ENCODE assay signal across 8 cellular contexts in the genomic region with DNA sequence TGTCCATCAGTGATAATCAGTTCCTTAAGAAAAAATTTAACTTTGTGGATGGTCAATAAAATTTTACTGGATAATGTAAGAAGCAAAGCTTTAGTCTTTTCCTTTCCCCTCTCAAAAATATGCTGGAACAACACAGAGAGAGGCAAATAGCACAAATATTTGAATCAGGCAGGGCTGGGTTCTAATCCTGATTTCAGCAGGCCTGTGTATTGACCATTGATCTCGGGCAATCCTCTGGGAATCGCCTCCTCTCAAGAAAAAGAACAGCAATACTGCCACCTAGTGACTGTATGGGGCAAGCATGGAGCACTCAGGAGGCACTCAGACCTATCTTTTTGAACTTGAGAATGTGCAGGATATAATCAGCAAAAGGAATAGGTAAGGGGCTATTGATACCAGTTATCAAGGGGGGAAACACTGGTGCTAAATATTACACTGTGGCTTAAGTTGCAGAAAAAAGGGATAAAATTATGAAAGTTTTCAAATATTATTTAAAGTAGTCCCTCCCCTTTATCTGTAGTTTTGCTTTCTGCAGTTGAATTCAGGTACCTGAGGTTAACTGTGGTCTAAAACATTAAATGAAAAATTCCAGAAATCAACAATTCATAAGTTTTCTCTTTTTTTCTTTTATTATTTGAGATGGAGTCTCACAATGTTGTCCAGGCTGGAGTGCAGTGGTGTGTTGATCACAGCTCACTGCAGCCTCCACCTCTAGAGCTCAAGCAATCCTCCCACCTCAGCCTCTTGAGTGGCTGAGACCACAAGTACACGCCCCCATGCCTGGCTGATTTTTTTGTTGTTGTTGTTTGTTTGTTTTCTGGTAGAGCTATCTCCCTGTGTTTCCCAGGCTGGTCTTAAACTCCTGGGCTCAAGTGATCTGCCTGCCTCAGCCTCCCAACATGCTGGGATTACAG.
DNase-seq lines count a peak whose midpoint lies in the region; ATAC-seq and TF ChIP-seq lines count a peak whose summit lies in the region.

No MANE protein-coding gene starts in this region.

- H3K27ac ChIP-seq in OCI-LY7 (ENCODE audit: low read depth, low read length, poor library complexity, severe bottlenecking): no peak overlapping the region
- H3K27ac ChIP-seq in heart right ventricle: no peak overlapping the region

- H3K36me3 ChIP-seq in OCI-LY7 (ENCODE audit: insufficient read depth, low read length): no peaks in the 10 kb centered on the region
- no peaks in the 10 kb centered on the region for H3K36me3 ChIP-seq in heart right ventricle

- peak; percentile 95 for TF ChIP-seq CTCF in OCI-LY7 (conservative IDR thresholded peaks at IDR 0.05; ENCODE audit: low read length)
- TF ChIP-seq CTCF in heart right ventricle (IDR thresholded peaks at IDR 0.05): peak; percentile 64 to 89 (median 84)

- H3K27ac Mint-ChIP-seq in activated CD8-positive, alpha-beta memory T cell treated with anti-CD3 and anti-CD28 coated beads, Interleukin-2, amount 10 ng/mL, durations not matched to agents 7 days and 5 days: no peak overlapping the region
- no peak overlapping the region for H3K27ac Mint-ChIP-seq in activated naive CD8-positive, alpha-beta T cell treated with anti-CD3 and anti-CD28 coated beads, Interleukin-2, amount 50 U/mL, for 24 hours

- peak; percentile 59 for DNase-seq in activated CD8-positive, alpha-beta memory T cell treated with anti-CD3 and anti-CD28 coated beads, Interleukin-2, amount 10 ng/mL, durations not matched to agents 7 days and 5 days
- DNase-seq in activated CD8-positive, alpha-beta memory T cell treated with anti-CD3 and anti-CD28 coated beads, Interleukin-2, amount 50 U/mL, for 4 hours: no peak
- DNase-seq in OCI-LY7 (ENCODE audit: low spot score) (peak; percentile 71), heart right ventricle (peak in 1 of 2 donors; percentile 72), renal cortical epithelial cell (ENCODE audit: low read depth) (peak; percentile 67), GM19240 (ENCODE audit: insufficient read length, low spot score) (no peak)
- peak; percentile 39 for DNase-seq in activated naive CD8-positive, alpha-beta T cell treated with anti-CD3 and anti-CD28 coated beads, Interleukin-2, amount 50 U/mL, for 24 hours

- peak; percentile 71 for TF ChIP-seq RAD21 in Ishikawa (IDR thresholded peaks at IDR 0.05; ENCODE audit: low read depth)

- H3K9me3 ChIP-seq in OCI-LY7 (ENCODE audit: low read length) (no peaks in the 10 kb centered on the region), heart right ventricle (no peaks in the 10 kb centered on the region)

- 13 to 22% methylated on average over 3 of the region's 3 CpGs for WGBS in heart right ventricle, 2 donors

- peaks cover 16% of the 10 kb centered on the region for H3K4me1 ChIP-seq in OCI-LY7 (ENCODE audit: insufficient read depth, low read length, poor library complexity, severe bottlenecking)
- peaks cover 0 to 40% (median 9%) of the 10 kb centered on the region in 9 donors for H3K4me1 ChIP-seq in heart right ventricle

- intact Hi-C loops in OCI-LY7 (cut with micrococcal nuclease; ENCODE audit: unreplicated experiment): loop anchor here (1.0 to 2.0 kb wide), 2 partner anchors 162 to 475 kb away; no protein-coding TSS in a partner anchor
- intact Hi-C loops in heart right ventricle (cut with DNase I): loop anchor here in 9 of 10 donors (1.0 to 10.0 kb wide), 10 partner anchors 101 to 479 kb away; no protein-coding TSS in a partner anchor

- no peak overlapping the region for H3K4me3 Mint-ChIP-seq in activated CD8-positive, alpha-beta memory T cell treated with anti-CD3 and anti-CD28 coated beads, Interleukin-2, amount 10 ng/mL, durations not matched to agents 7 days and 5 days
- no peak overlapping the region for H3K4me3 Mint-ChIP-seq in activated naive CD8-positive, alpha-beta T cell treated with anti-CD3 and anti-CD28 coated beads, Interleukin-2, amount 50 U/mL, for 24 hours

- peaks cover 39% of the 10 kb centered on the region for H3K4me1 Mint-ChIP-seq in activated CD8-positive, alpha-beta memory T cell treated with anti-CD3 and anti-CD28 coated beads, Interleukin-2, amount 10 ng/mL, durations not matched to agents 7 days and 5 days
- H3K4me1 Mint-ChIP-seq in activated naive CD8-positive, alpha-beta T cell treated with anti-CD3 and anti-CD28 coated beads, Interleukin-2, amount 50 U/mL, for 24 hours: peaks cover 38% of the 10 kb centered on the region

- H3K27me3 ChIP-seq in heart right ventricle: no peaks in the 10 kb centered on the region

- H3K9me3 Mint-ChIP-seq in activated CD8-positive, alpha-beta memory T cell treated with anti-CD3 and anti-CD28 coated beads, Interleukin-2, amount 10 ng/mL, durations not matched to agents 7 days and 5 days (ENCODE audit: low read depth): no peaks in the 10 kb centered on the region
- H3K9me3 Mint-ChIP-seq in activated naive CD8-positive, alpha-beta T cell treated with anti-CD3 and anti-CD28 coated beads, Interleukin-2, amount 50 U/mL, for 24 hours: no peaks in the 10 kb centered on the region

- POLR2A ChIA-PET in OCI-LY7 (lab: Charles Lee): interaction anchor here (0.9 kb wide), 1 partner anchor 176 kb away, joined by 3 read pairs; no protein-coding TSS in a partner anchor

- no peaks in the 10 kb centered on the region for H3K36me3 Mint-ChIP-seq in activated CD8-positive, alpha-beta memory T cell treated with anti-CD3 and anti-CD28 coated beads, Interleukin-2, amount 10 ng/mL, durations not matched to agents 7 days and 5 days
- H3K36me3 Mint-ChIP-seq in activated naive CD8-positive, alpha-beta T cell treated with anti-CD3 and anti-CD28 coated beads, Interleukin-2, amount 50 U/mL, for 24 hours (ENCODE audit: low read depth): no peaks in the 10 kb centered on the region

- no peak for ATAC-seq in activated CD8-positive, alpha-beta memory T cell treated with anti-CD3 and anti-CD28 coated beads, Interleukin-2, amount 10 ng/mL, durations not matched to agents 7 days and 5 days
- ATAC-seq in activated naive CD8-positive, alpha-beta T cell treated with anti-CD3 and anti-CD28 coated beads, Interleukin-2, amount 50 U/mL, for 24 hours: no peak
- ATAC-seq in heart right ventricle: peak in 7 of 8 donors; percentile 25 to 71 (median 39)

- TF ChIP-seq EP300 in Ishikawa (IDR thresholded peaks at IDR 0.05; ENCODE audit: borderline replicate concordance): no peak

- CTCF ChIA-PET in activated CD8-positive, alpha-beta memory T cell treated with anti-CD3 and anti-CD28 coated beads, Interleukin-2, amount 10 ng/mL, durations not matched to agents 7 days and 5 days (lab: Charles Lee): interaction anchor here (0.9 to 3.6 kb wide), 14 partner anchors 8 to 773 kb away, joined by 3 to 49 read pairs (median 3); partner anchors contain the start of gene CCDC28A
- CTCF ChIA-PET in OCI-LY7 (lab: Charles Lee; ENCODE audit: unreplicated experiment): interaction anchor here (0.5 kb wide), 1 partner anchor 620 kb away, joined by 4 read pairs; no protein-coding TSS in a partner anchor

- H3K4me3 ChIP-seq in OCI-LY7 (ENCODE audit: low read depth, low read length, poor library complexity, severe bottlenecking) (no peak overlapping the region), heart right ventricle (no peak overlapping the region)

- BruUV-seq in OCI-LY7 (replicated peaks; lab: Mats Ljungman, UMichigan): no TSS peak

- no peak overlapping the region for H3K4me2 ChIP-seq in OCI-LY7 (ENCODE audit: low read length)

- H4K20me1 ChIP-seq in OCI-LY7 (ENCODE audit: insufficient read depth, low read length): no peaks in the 10 kb centered on the region

- no peaks in the 10 kb centered on the region for H3K79me2 ChIP-seq in OCI-LY7 (ENCODE audit: insufficient read depth, low read depth, low read length)

- H2AFZ ChIP-seq in OCI-LY7 (ENCODE audit: low read length): no peak overlapping the region

- H3K9me2 ChIP-seq in OCI-LY7 (ENCODE audit: insufficient read depth, low read length): no peaks in the 10 kb centered on the region

- H3K27me3 Mint-ChIP-seq in activated CD8-positive, alpha-beta memory T cell treated with anti-CD3 and anti-CD28 coated beads, Interleukin-2, amount 10 ng/mL, durations not matched to agents 7 days and 5 days: peaks cover 3% of the 10 kb centered on the region
- H3K27me3 Mint-ChIP-seq in activated naive CD8-positive, alpha-beta T cell treated with anti-CD3 and anti-CD28 coated beads, Interleukin-2, amount 50 U/mL, for 24 hours: no peaks in the 10 kb centered on the region

TF ChIP-seq in Ishikawa, 13 proteins besides CTCF, POLR2A, EP300 and RAD21 (continues in another document):
- TF ChIP-seq ZBTB7A (IDR thresholded peaks at IDR 0.05; ENCODE audit: low read depth) (no peak), EGR1 (IDR thresholded peaks at IDR 0.05) (no peak), TEAD4 (IDR thresholded peaks at IDR 0.05) (no peak), CEBPB (IDR thresholded peaks at IDR 0.05) (no peak), TAF1 (IDR thresholded peaks at IDR 0.05; ENCODE audit: low read depth) (no peak), TCF12 (IDR thresholded peaks at IDR 0.05; ENCODE audit: low read depth) (no peak), CREB1 (IDR thresholded peaks at IDR 0.05; ENCODE audit: low read depth) (no peak)
- TF ChIP-seq, protein P1, sequence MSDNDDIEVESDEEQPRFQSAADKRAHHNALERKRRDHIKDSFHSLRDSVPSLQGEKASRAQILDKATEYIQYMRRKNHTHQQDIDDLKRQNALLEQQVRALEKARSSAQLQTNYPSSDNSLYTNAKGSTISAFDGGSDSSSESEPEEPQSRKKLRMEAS (IDR thresholded peaks at IDR 0.05): no peak
- TF ChIP-seq, protein P2, sequence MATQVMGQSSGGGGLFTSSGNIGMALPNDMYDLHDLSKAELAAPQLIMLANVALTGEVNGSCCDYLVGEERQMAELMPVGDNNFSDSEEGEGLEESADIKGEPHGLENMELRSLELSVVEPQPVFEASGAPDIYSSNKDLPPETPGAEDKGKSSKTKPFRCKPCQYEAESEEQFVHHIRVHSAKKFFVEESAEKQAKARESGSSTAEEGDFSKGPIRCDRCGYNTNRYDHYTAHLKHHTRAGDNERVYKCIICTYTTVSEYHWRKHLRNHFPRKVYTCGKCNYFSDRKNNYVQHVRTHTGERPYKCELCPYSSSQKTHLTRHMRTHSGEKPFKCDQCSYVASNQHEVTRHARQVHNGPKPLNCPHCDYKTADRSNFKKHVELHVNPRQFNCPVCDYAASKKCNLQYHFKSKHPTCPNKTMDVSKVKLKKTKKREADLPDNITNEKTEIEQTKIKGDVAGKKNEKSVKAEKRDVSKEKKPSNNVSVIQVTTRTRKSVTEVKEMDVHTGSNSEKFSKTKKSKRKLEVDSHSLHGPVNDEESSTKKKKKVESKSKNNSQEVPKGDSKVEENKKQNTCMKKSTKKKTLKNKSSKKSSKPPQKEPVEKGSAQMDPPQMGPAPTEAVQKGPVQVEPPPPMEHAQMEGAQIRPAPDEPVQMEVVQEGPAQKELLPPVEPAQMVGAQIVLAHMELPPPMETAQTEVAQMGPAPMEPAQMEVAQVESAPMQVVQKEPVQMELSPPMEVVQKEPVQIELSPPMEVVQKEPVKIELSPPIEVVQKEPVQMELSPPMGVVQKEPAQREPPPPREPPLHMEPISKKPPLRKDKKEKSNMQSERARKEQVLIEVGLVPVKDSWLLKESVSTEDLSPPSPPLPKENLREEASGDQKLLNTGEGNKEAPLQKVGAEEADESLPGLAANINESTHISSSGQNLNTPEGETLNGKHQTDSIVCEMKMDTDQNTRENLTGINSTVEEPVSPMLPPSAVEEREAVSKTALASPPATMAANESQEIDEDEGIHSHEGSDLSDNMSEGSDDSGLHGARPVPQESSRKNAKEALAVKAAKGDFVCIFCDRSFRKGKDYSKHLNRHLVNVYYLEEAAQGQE (IDR thresholded peaks at IDR 0.05; ENCODE audit: low read depth): no peak

Comparison
In these comparisons a context has a peak if more than half of its experiments do, and no peak if none do; other contexts are left out.
1. DNase-seq: peak in activated CD8-positive, alpha-beta memory T cell treated with anti-CD3 and anti-CD28 coated beads, Interleukin-2, amount 10 ng/mL, durations not matched to agents 7 days and 5 days (single experiment), OCI-LY7 (single experiment), activated naive CD8-positive, alpha-beta T cell treated with anti-CD3 and anti-CD28 coated beads, Interleukin-2, amount 50 U/mL, for 24 hours (single experiment) and renal cortical epithelial cell (single experiment); none in activated CD8-positive, alpha-beta memory T cell treated with anti-CD3 and anti-CD28 coated beads, Interleukin-2, amount 50 U/mL, for 4 hours (single experiment) and GM19240 (single experiment).
2. ATAC-seq: peak in heart right ventricle (7 of 8); none in activated CD8-positive, alpha-beta memory T cell treated with anti-CD3 and anti-CD28 coated beads, Interleukin-2, amount 10 ng/mL, durations not matched to agents 7 days and 5 days (single experiment) and activated naive CD8-positive, alpha-beta T cell treated with anti-CD3 and anti-CD28 coated beads, Interleukin-2, amount 50 U/mL, for 24 hours (single experiment).